Comparison of ENCODE assay signal across 8 cellular contexts in the genomic region with DNA sequence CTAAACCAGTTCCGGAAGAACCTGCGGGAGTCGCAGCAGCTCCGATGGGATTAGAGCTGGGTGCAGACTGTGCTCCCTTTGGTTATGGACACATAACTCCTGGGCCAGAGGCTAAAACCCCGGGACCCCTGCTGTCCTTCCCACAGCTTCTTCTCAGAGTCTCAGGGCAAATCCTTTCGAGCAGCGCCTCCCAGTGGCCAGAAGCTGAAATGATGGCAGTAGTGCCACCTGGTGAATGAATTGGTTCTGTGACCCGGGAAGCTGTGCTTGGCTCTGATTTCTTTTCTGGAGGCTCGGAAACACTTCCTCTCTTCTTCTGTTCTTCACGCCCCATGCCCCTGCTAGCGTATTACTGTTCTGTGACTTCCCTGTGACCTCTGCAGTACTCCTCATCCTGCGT. TPM values are rescaled to one million over a fixed set of nuclear protein-coding genes. Genes with fewer than 3 reads are reported as not detected.
DNase-seq lines count a peak whose midpoint lies in the region; ATAC-seq, FAIRE-seq and TF ChIP-seq lines count a peak whose summit lies in the region.
"Not testable (repeated sequence)": the region's sequence is repeated elsewhere in the genome, so short reads cannot be mapped to it uniquely, and the experiment has no call there.

No MANE protein-coding gene starts in this region.

- 0 out of 2 replicates have a peak overlapping the region, but pooled peaks have one; percentile 8 for H2AFZ ChIP-seq in KMS-11 (ENCODE audit: low read depth)

- in situ Hi-C loops in T47D (cut with HindIII; ENCODE audit: low pct_unique_long_range_greater_than_20kb, low sequenced_read_pairs): not testable (repeated sequence)

- not testable (repeated sequence) for FAIRE-seq in pancreas (lab: Jason Lieb, UNC)

- not testable (repeated sequence) for H3K36me3 ChIP-seq in KMS-11 (ENCODE audit: insufficient read depth); NT2/D1 (ENCODE audit: insufficient read depth, insufficient read length, low read length); right atrium auricular region; pancreas

- intact Hi-C loops in pancreas (cut with DNase I): loop anchor here in 1 of 3 donors (10.0 kb wide), 1 partner anchor 54 kb away; no protein-coding TSS in a partner anchor

- not testable (repeated sequence) for ATAC-seq in pancreas

- not testable (repeated sequence) for H3K79me2 ChIP-seq in KMS-11 (ENCODE audit: insufficient read depth, low read depth)

- not testable (repeated sequence) for H3K9ac ChIP-seq in KMS-11; NT2/D1 (ENCODE audit: insufficient read length, low read depth)

- H3K4me1 ChIP-seq in KMS-11 (ENCODE audit: low read depth, poor library complexity, severe bottlenecking); NT2/D1 (ENCODE audit: insufficient read depth, insufficient read length); right atrium auricular region; pancreas: not testable (repeated sequence)

- WGBS in pancreas, 2 donors: 4 to 5% methylated on average over 11 to 12 of the region's 12 CpGs

- not testable (repeated sequence) for H3K4me3 ChIP-seq in KMS-11 (IDR thresholded peaks at IDR 0.05; ENCODE audit: insufficient read depth, low read depth, low read length); NT2/D1 (ENCODE audit: insufficient read length, low read depth); right atrium auricular region; pancreas

- H3K9me3 ChIP-seq in NT2/D1 (ENCODE audit: insufficient read depth, low read length); right atrium auricular region; pancreas: not testable (repeated sequence)

- H3K27ac ChIP-seq in KMS-11, right atrium auricular region, pancreas: not testable (repeated sequence)

- TF ChIP-seq CTCF in KMS-11 (conservative IDR thresholded peaks at IDR 0.05; ENCODE audit: low read depth, low read length) (peak; percentile 69), right atrium auricular region (IDR thresholded peaks at IDR 0.05) (peak; percentile 69 to 78), pancreas (IDR thresholded peaks at IDR 0.05) (peak; percentile 74 to 83 (median 80))

- not testable (repeated sequence) for H3K27me3 ChIP-seq in KMS-11 (ENCODE audit: insufficient read depth, low read depth); NT2/D1 (ENCODE audit: insufficient read depth, insufficient read length); right atrium auricular region; pancreas

- H4K20me1 ChIP-seq in KMS-11 (ENCODE audit: insufficient read depth): not testable (repeated sequence)

- DNase-seq in D341Med (ENCODE audit: low spot score) (peak; percentile 68), NT2/D1 (ENCODE audit: low read depth, low spot score) (peak; percentile 82), T47D (ENCODE audit: low read depth in 1 of 2, low spot score in 1 of 2) (peak; percentile 48 to 77), right atrium auricular region (ENCODE audit: low spot score) (peak; percentile 69), pancreas (peak; percentile 64 to 92 (median 82))
- DNase-seq in activated CD4-positive, alpha-beta T cell treated with anti-CD3 and anti-CD28 coated beads, Interleukin-2, amount 50 U/mL, for 24 hours (ENCODE audit: low read depth in 1 of 2, low spot score in 1 of 2): peak; percentile 63 to 72
- DNase-seq in stimulated activated naive CD4-positive, alpha-beta T cell treated with Interleukin-2 at 50 U/mL for 16 hours (lab: John Stamatoyannopoulos, UW): peak; percentile 56

- H3K4me2 ChIP-seq in KMS-11: not testable (repeated sequence)

RNA-seq across cellular contexts. Expression of a gene that starts 29.8 kb away (rescaled TPM):
- total RNA-seq in right atrium auricular region: 1 to 10 TPM; 7.8 to 9.6 TPM
- 10 to 100 TPM; 11.4 to 20.4 (median 14.4) TPM for total RNA-seq in pancreas
- polyA plus RNA-seq in pancreas: 10 to 100 TPM; 13.3 to 18.1 TPM
